In the genomic region with DNA sequence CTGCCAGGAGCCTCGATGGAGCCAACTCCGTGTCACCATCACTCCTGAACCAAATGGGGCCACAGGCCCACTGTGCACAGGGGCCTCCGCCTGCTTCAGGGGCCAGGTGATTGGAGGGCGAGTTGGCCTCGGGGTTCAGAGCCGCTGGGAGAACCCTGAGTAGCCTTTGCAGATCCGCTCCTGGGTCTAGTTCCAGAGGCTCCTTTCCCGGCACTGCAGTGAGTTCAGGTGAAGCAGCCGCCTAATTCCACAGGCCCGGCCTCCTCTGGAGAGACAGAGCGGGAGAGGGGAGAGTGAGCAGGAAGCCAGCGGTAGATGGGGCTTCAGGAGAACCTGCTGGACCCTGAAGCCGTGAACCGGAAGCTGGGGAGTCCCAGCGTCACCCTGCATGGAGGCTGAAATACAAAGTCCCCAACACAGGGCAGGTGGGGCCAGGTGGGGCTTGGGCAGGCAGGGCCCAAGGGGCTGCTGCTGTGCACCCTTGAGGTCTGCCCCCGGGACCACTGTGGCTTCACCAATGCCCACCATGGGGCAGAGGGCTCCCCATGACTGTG, we compare ENCODE assay signal across 29 cellular contexts. TPM values are rescaled to one million over a fixed set of nuclear protein-coding genes. Genes with fewer than 3 reads are reported as not detected.
"Had no signal": no experiment of that assay in that cellular context is flagged by ENCODE, and none has a peak within 500 bp of the region (broad histone marks: within the 10 kb centered on the region; RNA-seq: fewer than 3 reads in every experiment).

No MANE protein-coding gene starts in this region.

- H3K9me3 Mint-ChIP-seq: activated CD4-positive, alpha-beta T cell treated with anti-CD3 and anti-CD28 coated beads, Interleukin-2, amount 10 ng/mL, durations not matched to agents 7 days and 5 days; activated CD8-positive, alpha-beta T cell treated with anti-CD3 and anti-CD28 coated beads for 36 hours; activated naive CD4-positive, alpha-beta T cell treated with anti-CD3 and anti-CD28 coated beads, Interleukin-2, amount 50 U/mL, for 72 hours; brain; nephron; stimulated activated naive CD8-positive, alpha-beta T cell treated with anti-CD3 and anti-CD28 coated beads, Interleukin-15, Interleukin-2, amounts not matched to agents 100 ng/mL and 50 ng/mL, for 24 hours had no signal

- DNase-seq: activated CD4-positive, alpha-beta T cell treated with anti-CD3 and anti-CD28 coated beads, Interleukin-2, amount 10 ng/mL, durations not matched to agents 7 days and 5 days; activated CD4-positive, CD25-positive, alpha-beta regulatory T cell treated with anti-CD3 and anti-CD28 coated beads, Interleukin-2, amount 50 U/mL, for 72 hours; activated CD8-positive, alpha-beta memory T cell treated with anti-CD3 and anti-CD28 coated beads, Interleukin-2, amount 10 ng/mL, durations not matched to agents 7 days and 5 days; activated CD8-positive, alpha-beta T cell treated with anti-CD3 and anti-CD28 coated beads for 36 hours; activated gamma-delta T cell; activated T-cell treated with anti-CD3 and anti-CD28 coated beads for 4 hours; effector CD4-positive, alpha-beta T cell; foreskin keratinocyte; midbrain; nucleus accumbens; sigmoid colon; stimulated activated CD4-positive, alpha-beta T cell treated with anti-CD3 and anti-CD28 coated beads, Interleukin-4, amount 100 ng/mL, for 1 hour; substantia nigra; SW 1271; T-helper 17 cell; thyroid gland; upper lobe of right lung had no signal

- H3K4me3 ChIP-seq: sigmoid colon, thyroid gland, upper lobe of right lung had no signal

- H3K27me3 Mint-ChIP-seq: activated CD4-positive, alpha-beta T cell treated with anti-CD3 and anti-CD28 coated beads, Interleukin-2, amount 10 ng/mL, durations not matched to agents 7 days and 5 days; activated CD8-positive, alpha-beta memory T cell treated with anti-CD3 and anti-CD28 coated beads, Interleukin-2, amount 10 ng/mL, durations not matched to agents 7 days and 5 days; activated CD8-positive, alpha-beta T cell treated with anti-CD3 and anti-CD28 coated beads for 36 hours; brain; stimulated activated naive CD8-positive, alpha-beta T cell treated with anti-CD3 and anti-CD28 coated beads, Interleukin-15, Interleukin-2, amounts not matched to agents 100 ng/mL and 50 ng/mL, for 24 hours; T-helper 17 cell had no signal

- H3K36me3 Mint-ChIP-seq: activated CD8-positive, alpha-beta memory T cell treated with anti-CD3 and anti-CD28 coated beads, Interleukin-2, amount 10 ng/mL, durations not matched to agents 7 days and 5 days had no signal

- H3K27ac Mint-ChIP-seq: activated CD4-positive, alpha-beta T cell treated with anti-CD3 and anti-CD28 coated beads, Interleukin-2, amount 10 ng/mL, durations not matched to agents 7 days and 5 days; activated CD8-positive, alpha-beta memory T cell treated with anti-CD3 and anti-CD28 coated beads, Interleukin-2, amount 10 ng/mL, durations not matched to agents 7 days and 5 days; activated CD8-positive, alpha-beta T cell treated with anti-CD3 and anti-CD28 coated beads for 36 hours; activated naive CD4-positive, alpha-beta T cell treated with anti-CD3 and anti-CD28 coated beads, Interleukin-2, amount 50 U/mL, for 72 hours; nephron; stimulated activated naive CD8-positive, alpha-beta T cell treated with anti-CD3 and anti-CD28 coated beads, Interleukin-15, Interleukin-2, amounts not matched to agents 100 ng/mL and 50 ng/mL, for 24 hours; T-helper 17 cell had no signal

- H3K27ac ChIP-seq: foreskin keratinocyte, sigmoid colon, thyroid gland, upper lobe of right lung had no signal

- H3K4me1 ChIP-seq: sigmoid colon, thyroid gland had no signal

- H3K9me3 ChIP-seq: sigmoid colon, thyroid gland, upper lobe of right lung had no signal

- ATAC-seq: activated CD8-positive, alpha-beta memory T cell treated with anti-CD3 and anti-CD28 coated beads, Interleukin-2, amount 10 ng/mL, durations not matched to agents 7 days and 5 days; activated CD8-positive, alpha-beta T cell treated with anti-CD3 and anti-CD28 coated beads for 36 hours; activated naive CD4-positive, alpha-beta T cell treated with anti-CD3 and anti-CD28 coated beads, Interleukin-2, amount 50 U/mL, for 72 hours; foreskin keratinocyte; left lobe of liver; T-helper 17 cell; upper lobe of right lung had no signal

- H3K27me3 ChIP-seq: foreskin keratinocyte, sigmoid colon, thyroid gland, upper lobe of right lung had no signal

- H3K4me1 Mint-ChIP-seq: activated CD4-positive, alpha-beta T cell treated with anti-CD3 and anti-CD28 coated beads, Interleukin-2, amount 10 ng/mL, durations not matched to agents 7 days and 5 days; activated CD8-positive, alpha-beta memory T cell treated with anti-CD3 and anti-CD28 coated beads, Interleukin-2, amount 10 ng/mL, durations not matched to agents 7 days and 5 days; brain had no signal

- H3K4me3 Mint-ChIP-seq: activated CD4-positive, alpha-beta T cell treated with anti-CD3 and anti-CD28 coated beads, Interleukin-2, amount 10 ng/mL, durations not matched to agents 7 days and 5 days; activated CD8-positive, alpha-beta memory T cell treated with anti-CD3 and anti-CD28 coated beads, Interleukin-2, amount 10 ng/mL, durations not matched to agents 7 days and 5 days; activated CD8-positive, alpha-beta T cell treated with anti-CD3 and anti-CD28 coated beads for 36 hours; brain; nephron; stimulated activated naive CD8-positive, alpha-beta T cell treated with anti-CD3 and anti-CD28 coated beads, Interleukin-15, Interleukin-2, amounts not matched to agents 100 ng/mL and 50 ng/mL, for 24 hours; T-helper 17 cell had no signal

RNA-seq across cellular contexts. Expression of a gene that starts 22.5 kb away (rescaled TPM):
- total RNA-seq: foreskin keratinocyte, lung microvascular endothelial cell had no signal

RNA-seq across cellular contexts. Expression of a gene that starts 32.6 kb away (rescaled TPM):
- total RNA-seq: activated CD4-positive, alpha-beta T cell treated with anti-CD3 and anti-CD28 coated beads, Interleukin-2, amount 10 ng/mL, durations not matched to agents 7 days and 5 days; activated CD8-positive, alpha-beta memory T cell treated with anti-CD3 and anti-CD28 coated beads, Interleukin-2, amount 10 ng/mL, durations not matched to agents 7 days and 5 days; activated CD8-positive, alpha-beta T cell treated with anti-CD3 and anti-CD28 coated beads for 36 hours; activated naive CD4-positive, alpha-beta T cell treated with anti-CD3 and anti-CD28 coated beads, Interleukin-2, amount 50 U/mL, for 72 hours; aorta; cardiac septum; foreskin keratinocyte; lung microvascular endothelial cell; renal cortical epithelial cell; sigmoid colon; T-helper 17 cell; thyroid gland; upper lobe of right lung had no signal
- polyA plus RNA-seq: adipose tissue, aorta, esophagus, foreskin keratinocyte had no signal

RNA-seq across cellular contexts. Expression of a gene that starts 34.9 kb away (rescaled TPM):
- total RNA-seq: activated CD4-positive, alpha-beta T cell treated with anti-CD3 and anti-CD28 coated beads, Interleukin-2, amount 10 ng/mL, durations not matched to agents 7 days and 5 days; activated CD8-positive, alpha-beta memory T cell treated with anti-CD3 and anti-CD28 coated beads, Interleukin-2, amount 10 ng/mL, durations not matched to agents 7 days and 5 days; activated CD8-positive, alpha-beta T cell treated with anti-CD3 and anti-CD28 coated beads for 36 hours; activated naive CD4-positive, alpha-beta T cell treated with anti-CD3 and anti-CD28 coated beads, Interleukin-2, amount 50 U/mL, for 72 hours; aorta; cardiac septum; chondrocyte; foreskin keratinocyte; lung microvascular endothelial cell; T-helper 17 cell; thyroid gland; upper lobe of right lung had no signal
- polyA plus RNA-seq: foreskin keratinocyte had no signal
